ENCODE assay signal across 30 cellular contexts in the genomic region with DNA sequence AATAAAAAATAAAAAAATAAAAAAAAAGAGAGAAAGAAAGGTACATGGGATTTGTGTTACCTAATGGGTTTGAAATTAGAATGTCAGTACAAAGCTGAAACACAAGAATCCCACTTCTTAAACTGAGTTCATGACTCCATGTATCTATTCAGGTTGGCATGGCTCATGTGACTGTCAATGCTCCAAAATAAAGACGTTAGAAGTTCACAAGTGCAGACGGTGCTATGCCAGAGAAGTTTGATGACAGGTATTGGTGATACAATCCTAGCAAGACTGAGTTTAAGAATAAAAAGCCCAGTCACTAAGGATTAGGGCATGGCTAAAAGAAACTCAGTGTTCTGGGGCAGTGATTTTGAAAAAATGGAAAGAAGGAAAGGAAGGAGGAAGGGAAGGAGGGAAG.
"Had no signal": no experiment of that assay in that cellular context is flagged by ENCODE, and none has a peak within 500 bp of the region (broad histone marks: within the 10 kb centered on the region; RNA-seq: fewer than 3 reads in every experiment).

No MANE protein-coding gene starts in this region.

- H3K27me3 ChIP-seq: cardiac muscle cell, Peyer's patch had no signal

- H3K4me1 Mint-ChIP-seq: activated CD4-positive, alpha-beta memory T cell treated with anti-CD3 and anti-CD28 coated beads, Interleukin-2, amount 10 ng/mL, durations not matched to agents 7 days and 5 days; activated CD8-positive, alpha-beta memory T cell treated with anti-CD3 and anti-CD28 coated beads, Interleukin-2, amount 10 ng/mL, durations not matched to agents 7 days and 5 days; activated naive CD8-positive, alpha-beta T cell treated with anti-CD3 and anti-CD28 coated beads for 36 hours had no signal

- DNase-seq: activated CD4-positive, alpha-beta memory T cell treated with anti-CD3 and anti-CD28 coated beads, Interleukin-2, amount 10 ng/mL, durations not matched to agents 7 days and 5 days; activated CD4-positive, alpha-beta T cell treated with anti-CD3 and anti-CD28 coated beads for 1 hour; activated CD4-positive, alpha-beta T cell treated with anti-CD3 and anti-CD28 coated beads for 48 hours; activated CD4-positive, CD25-positive, alpha-beta regulatory T cell; activated CD8-positive, alpha-beta memory T cell treated with anti-CD3 and anti-CD28 coated beads for 24 hours; activated CD8-positive, alpha-beta memory T cell treated with anti-CD3 and anti-CD28 coated beads, Interleukin-2, amount 10 ng/mL, durations not matched to agents 7 days and 5 days; activated CD8-positive, alpha-beta memory T cell treated with anti-CD3 and anti-CD28 coated beads, Interleukin-2, amount 50 U/mL, for 48 hours; activated effector memory CD4-positive, alpha-beta T cell treated with Interleukin-2 at 50 U/mL for 16 hours; activated naive CD4-positive, alpha-beta T cell treated with anti-CD3 and anti-CD28 coated beads, Interleukin-2, amount 50 U/mL, for 16 hours; activated naive CD8-positive, alpha-beta T cell treated with anti-CD3 and anti-CD28 coated beads for 36 hours; activated T-cell treated with anti-CD3 and anti-CD28 coated beads, Interleukin-2, amount 50 U/mL, for 48 hours; amniotic stem cell; aorta; NCI-H1105; NCI-H1417 treated with DMSO at 0.1 percent for 48 hours; NCI-H187 treated with DMSO at 0.1 percent for 48 hours; NCI-H2081; NCI-H2171 treated with DMSO at 0.1 percent for 48 hours; NCI-H2227 treated with DMSO at 0.1 percent for 48 hours; NCI-H446 treated with DMSO at 0.1 percent for 48 hours; NCI-H69; NCI-H82; PC-3; Peyer's patch; RPMI8226; T1000; WERI-Rb-1 had no signal

- H3K9me3 Mint-ChIP-seq: activated CD4-positive, alpha-beta memory T cell treated with anti-CD3 and anti-CD28 coated beads, Interleukin-2, amount 10 ng/mL, durations not matched to agents 7 days and 5 days; activated naive CD8-positive, alpha-beta T cell treated with anti-CD3 and anti-CD28 coated beads for 36 hours had no signal

- ATAC-seq: activated CD8-positive, alpha-beta memory T cell treated with anti-CD3 and anti-CD28 coated beads, Interleukin-2, amount 10 ng/mL, durations not matched to agents 7 days and 5 days; K562; PC-3 had no signal

- H3K27me3 Mint-ChIP-seq: activated CD4-positive, alpha-beta memory T cell treated with anti-CD3 and anti-CD28 coated beads, Interleukin-2, amount 10 ng/mL, durations not matched to agents 7 days and 5 days; activated CD8-positive, alpha-beta memory T cell treated with anti-CD3 and anti-CD28 coated beads, Interleukin-2, amount 10 ng/mL, durations not matched to agents 7 days and 5 days; activated naive CD8-positive, alpha-beta T cell treated with anti-CD3 and anti-CD28 coated beads for 36 hours had no signal

- H3K36me3 Mint-ChIP-seq: activated CD8-positive, alpha-beta memory T cell treated with anti-CD3 and anti-CD28 coated beads, Interleukin-2, amount 10 ng/mL, durations not matched to agents 7 days and 5 days; activated naive CD8-positive, alpha-beta T cell treated with anti-CD3 and anti-CD28 coated beads for 36 hours had no signal

- H3K9me3 ChIP-seq: Peyer's patch had no signal

- H3K27ac Mint-ChIP-seq: activated CD4-positive, alpha-beta memory T cell treated with anti-CD3 and anti-CD28 coated beads, Interleukin-2, amount 10 ng/mL, durations not matched to agents 7 days and 5 days; activated CD8-positive, alpha-beta memory T cell treated with anti-CD3 and anti-CD28 coated beads, Interleukin-2, amount 10 ng/mL, durations not matched to agents 7 days and 5 days; activated naive CD8-positive, alpha-beta T cell treated with anti-CD3 and anti-CD28 coated beads for 36 hours had no signal

- H3K4me3 ChIP-seq: cardiac muscle cell, K562, Peyer's patch had no signal

- H3K4me3 Mint-ChIP-seq: activated CD4-positive, alpha-beta memory T cell treated with anti-CD3 and anti-CD28 coated beads, Interleukin-2, amount 10 ng/mL, durations not matched to agents 7 days and 5 days; activated CD8-positive, alpha-beta memory T cell treated with anti-CD3 and anti-CD28 coated beads, Interleukin-2, amount 10 ng/mL, durations not matched to agents 7 days and 5 days; activated naive CD8-positive, alpha-beta T cell treated with anti-CD3 and anti-CD28 coated beads for 36 hours had no signal

- H3K4me1 ChIP-seq: Peyer's patch had no signal

- H3K36me3 ChIP-seq: cardiac muscle cell, Peyer's patch, WERI-Rb-1 had no signal

- H3K27ac ChIP-seq: cardiac muscle cell, Peyer's patch, SK-N-MC, WERI-Rb-1 had no signal
